Comparison of ENCODE assay signal across 10 cellular contexts in genomic region chr14:23061995-23062394, GRCh38. TPM values are rescaled to one million over a fixed set of nuclear protein-coding genes. Genes with fewer than 3 reads are reported as not detected.
DNase-seq lines count a peak whose midpoint lies in the region.
"Had no signal": no experiment of that assay in that cellular context is flagged by ENCODE, and none has a peak within 500 bp of the region (broad histone marks: within the 10 kb centered on the region; RNA-seq: fewer than 3 reads in every experiment).

No MANE protein-coding gene starts in this region.

- no peaks in the 10 kb centered on the region for H3K9me3 Mint-ChIP-seq in activated T-helper 1 cell treated with anti-CD3 and anti-CD28 coated beads, Interleukin-12 subunit alpha, Interleukin-12 subunit beta, Interleukin-2, Interleukin-4 antibody, amounts not matched to agents 30 ng/mL and 10 ng/mL and 1 ng/mL, durations not matched to agents 14 hours and 24 hours and 36 hours
- H3K9me3 Mint-ChIP-seq: activated naive CD4-positive, alpha-beta T cell treated with anti-CD3 and anti-CD28 coated beads, Interleukin-2, amount 50 U/mL, for 24 hours had no signal

- H3K27ac Mint-ChIP-seq in activated T-helper 1 cell treated with anti-CD3 and anti-CD28 coated beads, Interleukin-12 subunit alpha, Interleukin-12 subunit beta, Interleukin-2, Interleukin-4 antibody, amounts not matched to agents 30 ng/mL and 10 ng/mL and 1 ng/mL, durations not matched to agents 14 hours and 24 hours and 36 hours: no peak overlapping the region
- H3K27ac Mint-ChIP-seq: activated naive CD4-positive, alpha-beta T cell treated with anti-CD3 and anti-CD28 coated beads, Interleukin-2, amount 50 U/mL, for 24 hours had no signal

- peak; percentile 97 for DNase-seq in EH (ENCODE audit: low read depth)
- peak; percentile 51 for DNase-seq in SK-MEL-5 (ENCODE audit: low read depth, low spot score)
- DNase-seq in foreskin melanocyte: peak; percentile 63
- peak; percentile 87 for DNase-seq in pulmonary artery endothelial cell (ENCODE audit: low read depth, low spot score)
- no peak for DNase-seq in activated T-helper 1 cell treated with anti-CD3 and anti-CD28 coated beads, Interleukin-12 subunit alpha, Interleukin-12 subunit beta, Interleukin-2, Interleukin-4 antibody, amounts not matched to agents 30 ng/mL and 10 ng/mL and 1 ng/mL, durations not matched to agents 14 hours and 24 hours and 36 hours (ENCODE audit: low spot score)
- no peak for DNase-seq in activated T-cell treated with anti-CD3 and anti-CD28 coated beads, Interleukin-2, amount 50 U/mL, for 48 hours
- no peak for DNase-seq in NCI-H1417 treated with DMSO at 0.1 percent for 48 hours (lab: John Stamatoyannopoulos, UW)
- no peak for DNase-seq in NCI-H1105 treated with DMSO at 0.1 percent for 48 hours (lab: John Stamatoyannopoulos, UW)
- DNase-seq: stimulated activated naive CD8-positive, alpha-beta T cell treated with anti-CD3 and anti-CD28 coated beads, Interleukin-15, Interleukin-2, amounts not matched to agents 100 U/mL and 50 U/mL, for 24 hours had no signal

- peaks cover 55% of the 10 kb centered on the region for H3K36me3 Mint-ChIP-seq in activated T-helper 1 cell treated with anti-CD3 and anti-CD28 coated beads, Interleukin-12 subunit alpha, Interleukin-12 subunit beta, Interleukin-2, Interleukin-4 antibody, amounts not matched to agents 30 ng/mL and 10 ng/mL and 1 ng/mL, durations not matched to agents 14 hours and 24 hours and 36 hours (ENCODE audit: low read depth)

- in situ Hi-C loops in SK-MEL-5 (cut with HindIII; ENCODE audit: low pct_unique_long_range_greater_than_20kb, low sequenced_read_pairs): no loop called here

- peaks cover under 1% of the 10 kb centered on the region for H3K27me3 Mint-ChIP-seq in activated T-helper 1 cell treated with anti-CD3 and anti-CD28 coated beads, Interleukin-12 subunit alpha, Interleukin-12 subunit beta, Interleukin-2, Interleukin-4 antibody, amounts not matched to agents 30 ng/mL and 10 ng/mL and 1 ng/mL, durations not matched to agents 14 hours and 24 hours and 36 hours (ENCODE audit: insufficient read depth)
- H3K27me3 Mint-ChIP-seq: activated naive CD4-positive, alpha-beta T cell treated with anti-CD3 and anti-CD28 coated beads, Interleukin-2, amount 50 U/mL, for 24 hours had no signal

- intact Hi-C loops in activated T-helper 1 cell treated with anti-CD3 and anti-CD28 coated beads, Interleukin-12 subunit alpha, Interleukin-12 subunit beta, Interleukin-2, Interleukin-4 antibody, amounts not matched to agents 30 ng/mL and 10 ng/mL and 1 ng/mL, durations not matched to agents 14 hours and 24 hours and 36 hours (cut with micrococcal nuclease): no loop called here

- no peak overlapping the region for H3K4me3 Mint-ChIP-seq in activated T-helper 1 cell treated with anti-CD3 and anti-CD28 coated beads, Interleukin-12 subunit alpha, Interleukin-12 subunit beta, Interleukin-2, Interleukin-4 antibody, amounts not matched to agents 30 ng/mL and 10 ng/mL and 1 ng/mL, durations not matched to agents 14 hours and 24 hours and 36 hours
- H3K4me3 Mint-ChIP-seq: activated naive CD4-positive, alpha-beta T cell treated with anti-CD3 and anti-CD28 coated beads, Interleukin-2, amount 50 U/mL, for 24 hours had no signal

- peaks cover 14% of the 10 kb centered on the region for H3K4me1 Mint-ChIP-seq in activated T-helper 1 cell treated with anti-CD3 and anti-CD28 coated beads, Interleukin-12 subunit alpha, Interleukin-12 subunit beta, Interleukin-2, Interleukin-4 antibody, amounts not matched to agents 30 ng/mL and 10 ng/mL and 1 ng/mL, durations not matched to agents 14 hours and 24 hours and 36 hours (ENCODE audit: low read depth)

RNA-seq across cellular contexts. Expression of gene CDH24, which starts 4.7 kb away (rescaled TPM):
- 0.96 and 1.1 TPM in 2 replicates for total RNA-seq in SK-MEL-5 (2014; rRNA removed; shearing (Covaris generic))
- 1.3 and 2.2 TPM in 2 replicates for polyA plus RNA-seq in SK-MEL-5 (2015; cell fraction: cytosol; rRNA removed)
- 12.3 and 13.5 TPM in 2 replicates for polyA plus RNA-seq in SK-MEL-5 (2015; cell fraction: nucleus; rRNA removed)
- 6.3 and 13.9 TPM in 2 replicates for total RNA-seq in pulmonary artery endothelial cell
- total RNA-seq in activated T-helper 1 cell treated with anti-CD3 and anti-CD28 coated beads, Interleukin-12 subunit alpha, Interleukin-12 subunit beta, Interleukin-2, Interleukin-4 antibody, amounts not matched to agents 30 ng/mL and 10 ng/mL and 1 ng/mL, durations not matched to agents 14 hours and 24 hours and 36 hours: 1.0 and 1.2 TPM in 2 replicates

RNA-seq across cellular contexts. Expression of gene PSMB11, which starts 20.0 kb away (rescaled TPM):
- not detected in 2 replicates for total RNA-seq in SK-MEL-5 (2014; rRNA removed; shearing (Covaris generic))
- polyA plus RNA-seq in SK-MEL-5 (2015; cell fraction: cytosol; rRNA removed): not detected in 2 replicates
- not detected in 2 replicates for polyA plus RNA-seq in SK-MEL-5 (2015; cell fraction: nucleus; rRNA removed)
- not detected in 2 replicates for total RNA-seq in pulmonary artery endothelial cell
- not detected in 2 replicates for total RNA-seq in activated T-helper 1 cell treated with anti-CD3 and anti-CD28 coated beads, Interleukin-12 subunit alpha, Interleukin-12 subunit beta, Interleukin-2, Interleukin-4 antibody, amounts not matched to agents 30 ng/mL and 10 ng/mL and 1 ng/mL, durations not matched to agents 14 hours and 24 hours and 36 hours

RNA-seq across cellular contexts. Expression of gene PSMB5, which starts 27.3 kb away (rescaled TPM):
- 162 and 165 TPM in 2 replicates for total RNA-seq in SK-MEL-5 (2014; rRNA removed; shearing (Covaris generic))
- polyA plus RNA-seq in SK-MEL-5 (2015; cell fraction: cytosol; rRNA removed): 209 and 241 TPM in 2 replicates
- polyA plus RNA-seq in SK-MEL-5 (2015; cell fraction: nucleus; rRNA removed): 33.9 and 38.8 TPM in 2 replicates
- 302 and 331 TPM in 2 replicates for total RNA-seq in pulmonary artery endothelial cell
- total RNA-seq in activated T-helper 1 cell treated with anti-CD3 and anti-CD28 coated beads, Interleukin-12 subunit alpha, Interleukin-12 subunit beta, Interleukin-2, Interleukin-4 antibody, amounts not matched to agents 30 ng/mL and 10 ng/mL and 1 ng/mL, durations not matched to agents 14 hours and 24 hours and 36 hours: 144 and 148 TPM in 2 replicates

RNA-seq across cellular contexts. Expression of gene ACIN1, which starts 32.9 kb away (rescaled TPM):
- 69.7 and 83.0 TPM in 2 replicates for total RNA-seq in SK-MEL-5 (2014; rRNA removed; shearing (Covaris generic))
- 68.6 and 75.8 TPM in 2 replicates for polyA plus RNA-seq in SK-MEL-5 (2015; cell fraction: cytosol; rRNA removed)
- polyA plus RNA-seq in SK-MEL-5 (2015; cell fraction: nucleus; rRNA removed): 727 and 884 TPM in 2 replicates
- total RNA-seq in pulmonary artery endothelial cell: 62.8 and 98.6 TPM in 2 replicates
- 221 and 225 TPM in 2 replicates for total RNA-seq in activated T-helper 1 cell treated with anti-CD3 and anti-CD28 coated beads, Interleukin-12 subunit alpha, Interleukin-12 subunit beta, Interleukin-2, Interleukin-4 antibody, amounts not matched to agents 30 ng/mL and 10 ng/mL and 1 ng/mL, durations not matched to agents 14 hours and 24 hours and 36 hours

RNA-seq across cellular contexts. Expression of gene C14orf119, which starts 33.3 kb away (rescaled TPM):
- 65.5 and 70.6 TPM in 2 replicates for total RNA-seq in SK-MEL-5 (2014; rRNA removed; shearing (Covaris generic))
- polyA plus RNA-seq in SK-MEL-5 (2015; cell fraction: cytosol; rRNA removed): 32.9 and 44.8 TPM in 2 replicates
- 57.5 and 76.6 TPM in 2 replicates for polyA plus RNA-seq in SK-MEL-5 (2015; cell fraction: nucleus; rRNA removed)
- total RNA-seq in pulmonary artery endothelial cell: 48.5 and 52.5 TPM in 2 replicates
- 49.7 and 55.6 TPM in 2 replicates for total RNA-seq in activated T-helper 1 cell treated with anti-CD3 and anti-CD28 coated beads, Interleukin-12 subunit alpha, Interleukin-12 subunit beta, Interleukin-2, Interleukin-4 antibody, amounts not matched to agents 30 ng/mL and 10 ng/mL and 1 ng/mL, durations not matched to agents 14 hours and 24 hours and 36 hours

Comparison
In these comparisons a context has a peak if more than half of its experiments do, and no peak if none do; other contexts are left out.
1. DNase-seq: peak in EH (single experiment), SK-MEL-5 (single experiment), foreskin melanocyte (single experiment) and pulmonary artery endothelial cell (single experiment); none in activated T-helper 1 cell treated with anti-CD3 and anti-CD28 coated beads, Interleukin-12 subunit alpha, Interleukin-12 subunit beta, Interleukin-2, Interleukin-4 antibody, amounts not matched to agents 30 ng/mL and 10 ng/mL and 1 ng/mL, durations not matched to agents 14 hours and 24 hours and 36 hours (single experiment), activated T-cell treated with anti-CD3 and anti-CD28 coated beads, Interleukin-2, amount 50 U/mL, for 48 hours (0 of 2), NCI-H1417 treated with DMSO at 0.1 percent for 48 hours (single experiment) and NCI-H1105 treated with DMSO at 0.1 percent for 48 hours (single experiment).